1 cellular context compared by ENCODE assay signal in genomic region chr4:87917911-87918310, GRCh38. TPM values are rescaled to one million over a fixed set of nuclear protein-coding genes. Genes with fewer than 3 reads are reported as not detected.
"Had no signal": no experiment of that assay in that cellular context is flagged by ENCODE, and none has a peak within 500 bp of the region (broad histone marks: within the 10 kb centered on the region; RNA-seq: fewer than 3 reads in every experiment).

No MANE protein-coding gene starts in this region.

RNA-seq across cellular contexts. Expression of gene SPP1, which starts 57.6 kb away (rescaled TPM):
- polyA plus RNA-seq: naive thymus-derived CD8-positive, alpha-beta T cell had no signal
